ENCODE assay signal across 8 cellular contexts in the genomic region with DNA sequence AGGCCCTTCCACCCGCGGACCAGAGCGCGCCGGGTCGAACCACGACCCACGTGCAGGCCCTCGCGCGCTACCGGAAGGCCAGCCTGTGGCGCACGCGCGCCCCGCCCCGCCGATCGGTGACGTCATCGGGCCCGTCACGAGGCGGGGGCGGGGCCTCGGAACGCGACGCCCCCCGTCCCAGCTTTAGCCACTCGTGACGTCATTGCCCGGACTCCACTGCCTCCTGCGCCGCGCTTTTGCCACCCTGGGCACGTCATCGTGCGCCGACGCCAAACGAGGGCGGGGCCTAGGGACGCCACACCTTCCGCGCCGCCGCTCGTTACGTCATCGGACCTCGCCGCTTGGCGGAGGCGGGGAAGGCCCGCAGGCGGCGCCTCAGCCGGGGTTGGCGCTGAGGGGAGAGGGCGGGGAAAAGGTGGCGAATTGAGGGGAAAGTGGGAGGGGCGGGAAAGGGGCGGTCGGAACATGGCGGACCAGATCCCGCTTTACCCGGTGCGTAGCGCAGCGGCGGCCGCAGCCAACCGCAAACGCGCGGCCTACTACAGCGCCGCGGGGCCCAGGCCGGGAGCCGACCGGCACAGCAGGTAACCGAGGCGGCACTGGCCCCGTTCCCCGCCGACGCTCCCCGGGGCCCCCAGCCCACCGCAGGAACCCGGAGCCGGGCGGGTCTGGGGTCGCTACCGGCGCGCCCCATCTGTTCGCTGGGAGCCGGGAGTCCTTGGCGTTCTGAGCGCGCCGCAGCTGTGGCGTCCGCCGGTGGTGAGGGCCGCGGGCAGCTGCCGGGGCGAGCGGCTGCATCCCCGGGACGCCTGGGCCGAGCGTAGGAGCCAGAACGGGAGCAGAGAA. TPM values are rescaled to one million over a fixed set of nuclear protein-coding genes. Genes with fewer than 3 reads are reported as not detected.
DNase-seq lines count a peak whose midpoint lies in the region; ATAC-seq, FAIRE-seq and TF ChIP-seq lines count a peak whose summit lies in the region.

A gene with protein sequence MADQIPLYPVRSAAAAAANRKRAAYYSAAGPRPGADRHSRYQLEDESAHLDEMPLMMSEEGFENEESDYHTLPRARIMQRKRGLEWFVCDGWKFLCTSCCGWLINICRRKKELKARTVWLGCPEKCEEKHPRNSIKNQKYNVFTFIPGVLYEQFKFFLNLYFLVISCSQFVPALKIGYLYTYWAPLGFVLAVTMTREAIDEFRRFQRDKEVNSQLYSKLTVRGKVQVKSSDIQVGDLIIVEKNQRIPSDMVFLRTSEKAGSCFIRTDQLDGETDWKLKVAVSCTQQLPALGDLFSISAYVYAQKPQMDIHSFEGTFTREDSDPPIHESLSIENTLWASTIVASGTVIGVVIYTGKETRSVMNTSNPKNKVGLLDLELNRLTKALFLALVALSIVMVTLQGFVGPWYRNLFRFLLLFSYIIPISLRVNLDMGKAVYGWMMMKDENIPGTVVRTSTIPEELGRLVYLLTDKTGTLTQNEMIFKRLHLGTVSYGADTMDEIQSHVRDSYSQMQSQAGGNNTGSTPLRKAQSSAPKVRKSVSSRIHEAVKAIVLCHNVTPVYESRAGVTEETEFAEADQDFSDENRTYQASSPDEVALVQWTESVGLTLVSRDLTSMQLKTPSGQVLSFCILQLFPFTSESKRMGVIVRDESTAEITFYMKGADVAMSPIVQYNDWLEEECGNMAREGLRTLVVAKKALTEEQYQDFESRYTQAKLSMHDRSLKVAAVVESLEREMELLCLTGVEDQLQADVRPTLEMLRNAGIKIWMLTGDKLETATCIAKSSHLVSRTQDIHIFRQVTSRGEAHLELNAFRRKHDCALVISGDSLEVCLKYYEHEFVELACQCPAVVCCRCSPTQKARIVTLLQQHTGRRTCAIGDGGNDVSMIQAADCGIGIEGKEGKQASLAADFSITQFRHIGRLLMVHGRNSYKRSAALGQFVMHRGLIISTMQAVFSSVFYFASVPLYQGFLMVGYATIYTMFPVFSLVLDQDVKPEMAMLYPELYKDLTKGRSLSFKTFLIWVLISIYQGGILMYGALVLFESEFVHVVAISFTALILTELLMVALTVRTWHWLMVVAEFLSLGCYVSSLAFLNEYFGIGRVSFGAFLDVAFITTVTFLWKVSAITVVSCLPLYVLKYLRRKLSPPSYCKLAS (plus strand): TSS at position 449 of the 846 bp plus-strand sequence. CDS start 17 bp downstream, at position 466.

- H3K36me3 ChIP-seq in keratinocyte (ENCODE audit: control insufficient read depth in 2 of 2, extremely low read depth in 1 of 2, insufficient read depth in 2 of 2, low read length in 2 of 2): no peaks in the 10 kb centered on the region

- peak within 1 kb of the TSS; percentile 89 for H2AFZ ChIP-seq in keratinocyte (ENCODE audit: control insufficient read depth, low read length)

- H3K9me3 ChIP-seq in keratinocyte (ENCODE audit: control insufficient read depth, low read depth, low read length): peaks cover 2% of the 10 kb centered on the region

- H3K27me3 ChIP-seq in keratinocyte (ENCODE audit: control insufficient read depth, extremely low read depth, insufficient read depth, low read length): no peaks in the 10 kb centered on the region

- TF ChIP-seq CTCF in AG09309 (IDR thresholded peaks at IDR 0.05; ENCODE audit: control insufficient read depth, insufficient read depth, low read depth, low read length, missing control alignments): no peak
- peak in 1 of 3 experiments; percentile 7 for TF ChIP-seq CTCF in keratinocyte (optimal IDR thresholded peaks at IDR 0.05 in 1 of 3, IDR thresholded peaks at IDR 0.05 in 1 of 3, conservative IDR thresholded peaks at IDR 0.05 in 1 of 3; ENCODE audit: extremely low read depth in 1 of 3, insufficient read depth in 2 of 3, low read length in 3 of 3)

- H3K9me1 ChIP-seq in keratinocyte (ENCODE audit: control insufficient read depth, extremely low read depth, insufficient read depth, low read length): no peaks in the 10 kb centered on the region

- H3K27ac ChIP-seq in keratinocyte (ENCODE audit: control insufficient read depth, insufficient read depth, low read length): peak within 1 kb of the TSS; percentile 79

- peaks cover 16% of the 10 kb centered on the region for H3K79me2 ChIP-seq in keratinocyte (ENCODE audit: control insufficient read depth, insufficient read depth, low read length)

- H3K4me2 ChIP-seq in keratinocyte (ENCODE audit: control insufficient read depth, extremely low read depth, insufficient read depth, low read depth, low read length): peak within 1 kb of the TSS; percentile 74

- peak; percentile 74 for FAIRE-seq in keratinocyte (lab: Jason Lieb, UNC)

- no peaks in the 10 kb centered on the region for H4K20me1 ChIP-seq in keratinocyte (ENCODE audit: control insufficient read depth, extremely low read depth, insufficient read depth, low read length)

- peak; percentile 82 for DNase-seq in AG09309 (ENCODE audit: low read depth)
- DNase-seq in NCI-H446 treated with DMSO at 0.1 percent for 48 hours (lab: John Stamatoyannopoulos, UW): peak; percentile 76
- DNase-seq in cerebellar cortex (ENCODE audit: low spot score): peak; percentile 96
- DNase-seq in keratinocyte (ENCODE audit: low read depth, low spot score): peak; percentile 71
- peak; percentile 99 for DNase-seq in stimulated activated CD4-positive, alpha-beta T cell treated with anti-CD3 and anti-CD28 coated beads, Interleukin-15, amount 100 ng/mL, for 1 hour (ENCODE audit: low read depth in 1 of 2, low spot score in 1 of 2)

- dilution Hi-C loops in keratinocyte (cut with MboI; ENCODE audit: extremely low pct_ligation_motif_present, low sequenced_read_pairs): no loop called here

- peak within 1 kb of the TSS; percentile 58 for H3K4me3 ChIP-seq in AG09309 (ENCODE audit: control insufficient read depth, low read depth, low read length)
- H3K4me3 ChIP-seq in keratinocyte (ENCODE audit: control insufficient read depth in 2 of 3, extremely low read depth in 1 of 3, insufficient read depth in 2 of 3, low read depth in 1 of 3, low read length in 3 of 3): peak within 1 kb of the TSS; percentile 77 to 90 (median 83)

- ATAC-seq in GM18909 (IDR thresholded peaks at IDR 0.05; ENCODE audit: poor library complexity, unreplicated experiment) (peak; percentile 94), HG03175 (IDR thresholded peaks at IDR 0.05; ENCODE audit: unreplicated experiment) (peak; percentile 81)
- ATAC-seq in activated CD4-positive, CD25-positive, alpha-beta regulatory T cell treated with anti-CD3 and anti-CD28 coated beads, Interleukin-2, amount 50 U/mL, for 24 hours: peak; percentile 86 to 88

- peak within 1 kb of the TSS; percentile 88 for H3K9ac ChIP-seq in keratinocyte (ENCODE audit: control insufficient read depth, extremely low read depth, insufficient read depth, low read length)

- peaks cover 4% of the 10 kb centered on the region for H3K4me1 ChIP-seq in keratinocyte (ENCODE audit: control insufficient read depth, extremely low read depth, insufficient read depth, low read length)

RNA-seq across cellular contexts. Expression of the gene that starts here (rescaled TPM):
- polyA plus RNA-seq in keratinocyte: 12.7 to 16.7 TPM (median 16.1 TPM) in 3 replicates
- polyA plus RNA-seq in keratinocyte (2011; ENCODE audit: low read depth): 9.5 TPM
- 5.4 and 6.0 TPM in 2 replicates for polyA plus RNA-seq in keratinocyte (2011; cell fraction: cytosol; rRNA removed)
- 25.1 and 31.7 TPM in 2 replicates for polyA plus RNA-seq in keratinocyte (2011; cell fraction: nucleus; rRNA removed)
- polyA plus RNA-seq in keratinocyte (2012; ENCODE audit: low replicate concordance): 6.9 and 10.7 TPM in 2 replicates
- polyA minus RNA-seq in keratinocyte: 39.5 to 66.4 TPM (median 49.3 TPM) in 3 replicates
- 39.7 TPM for polyA minus RNA-seq in keratinocyte (2011; cell fraction: cytosol; rRNA and poly(A)+ RNA removed)
- 61.3 and 72.8 TPM in 2 replicates for polyA minus RNA-seq in keratinocyte (2011; cell fraction: nucleus; rRNA and poly(A)+ RNA removed)

Comparison
In these comparisons a context has a peak if more than half of its experiments do, and no peak if none do; other contexts are left out.
1. Peak in every context shown above with its lines: DNase-seq, ATAC-seq, H3K4me3 ChIP-seq and H3K27ac ChIP-seq.